In the genomic region with DNA sequence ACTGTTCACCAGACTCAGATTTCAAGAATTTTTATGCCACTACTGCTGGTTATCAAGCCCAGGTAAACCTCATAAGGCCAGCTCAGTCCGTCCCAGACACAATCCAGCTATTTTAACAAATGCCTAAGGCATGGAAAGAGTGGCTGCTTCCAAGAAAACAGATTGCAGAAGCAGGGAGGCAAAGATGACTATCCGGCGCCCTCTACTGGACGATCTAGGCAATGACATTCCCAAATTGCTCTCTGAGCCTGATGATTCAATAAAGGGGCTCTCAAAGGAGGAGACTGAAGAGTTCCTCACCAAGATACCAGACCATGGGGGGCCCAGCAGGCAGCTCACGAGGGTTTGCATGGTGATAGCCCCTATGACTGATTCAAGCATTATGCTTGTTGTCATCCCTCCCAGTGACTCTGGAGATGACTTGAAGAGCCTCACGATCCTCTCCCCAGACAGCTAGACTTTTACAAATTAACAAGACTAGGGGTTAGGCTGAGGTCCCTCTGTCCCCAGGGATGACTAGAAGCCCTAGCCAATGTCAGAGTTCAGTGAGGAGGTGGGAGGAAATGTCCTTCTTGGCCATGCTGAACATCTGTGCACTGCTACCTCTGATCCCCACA, we compare ENCODE assay signal across 8 cellular contexts. TPM values are rescaled to one million over a fixed set of nuclear protein-coding genes. Genes with fewer than 3 reads are reported as not detected.
DNase-seq lines count a peak whose midpoint lies in the region; ATAC-seq, FAIRE-seq and TF ChIP-seq lines count a peak whose summit lies in the region.

No MANE protein-coding gene starts in this region.

- H3K79me2 ChIP-seq in H1 (ENCODE audit: control insufficient read depth in 1 of 2, insufficient read depth in 2 of 2, low read length in 2 of 2), result no peaks in the 10 kb centered on the region

- H2BK12ac ChIP-seq in H1 (ENCODE audit: low read depth, low read length) (no peak overlapping the region), mesenchymal stem cell (ENCODE audit: low read length in 2 of 2) (no peak overlapping the region)

- H3K18ac ChIP-seq in H1 (ENCODE audit: extremely low read depth, low read length) (no peak overlapping the region), mesenchymal stem cell (ENCODE audit: low read depth in 1 of 2, low read length in 2 of 2) (no peak overlapping the region)

- H3K27me3 ChIP-seq in H1 (replicated peaks in 1 of 4; ENCODE audit: control insufficient read depth in 3 of 4, extremely low read depth in 1 of 4, insufficient read depth in 3 of 4, low read length in 3 of 4) (no peaks in the 10 kb centered on the region), mesenchymal stem cell (ENCODE audit: control insufficient read depth in 1 of 2, insufficient read depth in 1 of 2, low read length in 2 of 2) (no peaks in the 10 kb centered on the region), testis (no peaks in the 10 kb centered on the region)

- ATAC-seq in HG03095 (IDR thresholded peaks at IDR 0.05; ENCODE audit: unreplicated experiment), result no peak

- DNase-seq in AG10803 (ENCODE audit: low read depth) (peak; percentile 67), GM13977 (ENCODE audit: low spot score) (peak; percentile 58), LoVo (ENCODE audit: low spot score) (peak; percentile 19), H1 (ENCODE audit: low read depth in 1 of 2, low spot score in 2 of 2) (peak; percentile 29 to 77), mesenchymal stem cell (peak; percentile 68), testis (peak; percentile 68)

- intact Hi-C loops in testis (cut with DNase I; ENCODE audit: low total_unique reads), result no loop called here

- H3K27ac ChIP-seq in VCaP (no peak overlapping the region), H1 (ENCODE audit: low read depth, low read length) (no peak overlapping the region), mesenchymal stem cell (ENCODE audit: low read length, poor library complexity, severe bottlenecking) (no peak overlapping the region), testis (no peak overlapping the region)

- H3K9me3 ChIP-seq in H1 (ENCODE audit: insufficient read depth in 2 of 2, low read depth in 1 of 2, low read length in 1 of 2) (peaks cover 6 to 9% of the 10 kb centered on the region in 2 experiments; a peak in 1 of 4 replicates), mesenchymal stem cell (ENCODE audit: control insufficient read depth, low read length) (no peaks in the 10 kb centered on the region), testis (no peaks in the 10 kb centered on the region)

- H4K8ac ChIP-seq in H1 (ENCODE audit: extremely low read depth, insufficient read depth, low read length) (no peak overlapping the region), mesenchymal stem cell (ENCODE audit: low read length) (no peak overlapping the region)

- no peak overlapping the region for H2BK20ac ChIP-seq in H1 (ENCODE audit: low read length)

- H4K5ac ChIP-seq in H1 (ENCODE audit: insufficient read length, low read depth, low read length), result no peak overlapping the region

- CTCF ChIA-PET in H1 (lab: Charles Lee; ENCODE audit: partially characterized antibody), result interaction anchor here (0.7 to 5.0 kb wide), 34 partner anchors 9 to 430 kb away, joined by 3 to 36 read pairs (median 4); no protein-coding TSS in a partner anchor

- 18% methylated on average over 6 of the region's 6 CpGs; no CpG with 5 or more reads in 1 of the 2 experiments for WGBS in H1 (ENCODE audit: extremely low coverage in 1 of 2, insufficient coverage in 1 of 2, insufficient read length in 1 of 2, insufficient replicate concordance in 2 of 2, low coverage in 1 of 2, low lambda C conversion rate in 2 of 2, missing lambda C conversion rate in 1 of 2), 2 experiments
- WGBS in mesenchymal stem cell, result 2% methylated on average over 5 of the region's 6 CpGs
- 10 to 17% methylated on average over 5 to 6 of the region's 6 CpGs for WGBS in testis, 2 donors

- POLR2A ChIA-PET in H1 (lab: Charles Lee; ENCODE audit: partially characterized antibody), result no interaction called here

- TF ChIP-seq POLR2A in H1 (IDR thresholded peaks at IDR 0.05; ENCODE audit: control extremely low read depth in 1 of 2, low read depth in 2 of 2, low read length in 2 of 2), result no peak
- no peak for TF ChIP-seq POLR2A in testis (IDR thresholded peaks at IDR 0.05)

- no peak for TF ChIP-seq EP300 in H1 (IDR thresholded peaks at IDR 0.05; ENCODE audit: borderline replicate concordance in 1 of 2, low read depth in 2 of 2, low read length in 2 of 2)

- H3K9ac ChIP-seq in H1 (replicated peaks in 1 of 4; ENCODE audit: extremely low read depth in 1 of 4, low read depth in 3 of 4, low read length in 3 of 4) (no peak overlapping the region), mesenchymal stem cell (ENCODE audit: low read length) (no peak overlapping the region)

- peak; percentile 75 to 76 for TF ChIP-seq RAD21 in H1 (IDR thresholded peaks at IDR 0.05 in 1 of 2, conservative IDR thresholded peaks at IDR 0.05 in 1 of 2; ENCODE audit: low read depth in 2 of 2, low read length in 2 of 2)

- no peaks in the 10 kb centered on the region for H3K79me1 ChIP-seq in H1 (ENCODE audit: low read depth, low read length)
- no peaks in the 10 kb centered on the region for H3K79me1 ChIP-seq in mesenchymal stem cell (replicated peaks; ENCODE audit: low read length, poor library complexity, severe bottlenecking)

- no peaks in the 10 kb centered on the region for H3K4me1 ChIP-seq in H1 (replicated peaks in 1 of 4; ENCODE audit: control insufficient read depth in 3 of 4, insufficient read depth in 4 of 4, low read length in 3 of 4)
- H3K4me1 ChIP-seq in mesenchymal stem cell (ENCODE audit: control insufficient read depth, insufficient read depth, low read depth, low read length), result no peaks in the 10 kb centered on the region
- no peaks in the 10 kb centered on the region for H3K4me1 ChIP-seq in testis

- H2BK120ac ChIP-seq in H1 (replicated peaks; ENCODE audit: low read depth, low read length) (no peak overlapping the region), mesenchymal stem cell (ENCODE audit: low read depth, low read length) (no peak overlapping the region)

- H2AFZ ChIP-seq in H1 (ENCODE audit: low read length) (no peak overlapping the region), mesenchymal stem cell (ENCODE audit: low read depth, low read length) (no peak overlapping the region)

- no peak overlapping the region for H2AK5ac ChIP-seq in H1 (ENCODE audit: low read depth, low read length)
- H2AK5ac ChIP-seq in mesenchymal stem cell (ENCODE audit: low read length, severe bottlenecking), result no peak overlapping the region

- no peak overlapping the region for H2BK15ac ChIP-seq in H1 (ENCODE audit: low read length)
- no peak overlapping the region for H2BK15ac ChIP-seq in mesenchymal stem cell (ENCODE audit: low read depth, poor library complexity, severe bottlenecking)

- H3K14ac ChIP-seq in H1 (ENCODE audit: insufficient read length) (no peak overlapping the region), mesenchymal stem cell (ENCODE audit: low read length in 2 of 2) (no peak overlapping the region)

- H3K4me2 ChIP-seq in H1 (ENCODE audit: insufficient read depth in 1 of 2, low read depth in 2 of 2, low read length in 2 of 2) (no peak overlapping the region), mesenchymal stem cell (ENCODE audit: low read length, poor library complexity, severe bottlenecking) (no peak overlapping the region)

- TF ChIP-seq CTCF in AG10803 (conservative IDR thresholded peaks at IDR 0.05; ENCODE audit: low read length), result peak; percentile 96
- peak; percentile 83 for TF ChIP-seq CTCF in GM13977 (IDR thresholded peaks at IDR 0.05; ENCODE audit: extremely low read depth, insufficient read depth, missing control alignments)
- TF ChIP-seq CTCF in VCaP (conservative IDR thresholded peaks at IDR 0.05), result peak; percentile 90
- TF ChIP-seq CTCF in H1 (IDR thresholded peaks at IDR 0.05; ENCODE audit: control extremely low read depth in 1 of 3, insufficient read depth in 1 of 3, low read depth in 1 of 3, low read length in 3 of 3), result peak; percentile 49 to 88 (median 73)
- TF ChIP-seq CTCF in testis (IDR thresholded peaks at IDR 0.05), result peak; percentile 15 to 86 (median 73)

- no peaks in the 10 kb centered on the region for H3K36me3 ChIP-seq in H1 (ENCODE audit: control insufficient read depth in 2 of 4, insufficient read depth in 4 of 4, low read length in 3 of 4)
- H3K36me3 ChIP-seq in mesenchymal stem cell (ENCODE audit: control insufficient read depth in 1 of 2, insufficient read depth in 2 of 2, low read depth in 1 of 2, low read length in 2 of 2), result peaks cover 0 to 3% of the 10 kb centered on the region in 2 experiments
- no peaks in the 10 kb centered on the region for H3K36me3 ChIP-seq in testis (ENCODE audit: low read depth, missing control alignments)

- H3K23me2 ChIP-seq in H1 (ENCODE audit: low read depth, low read length), result no peaks in the 10 kb centered on the region

- no peaks in the 10 kb centered on the region for H4K20me1 ChIP-seq in H1 (replicated peaks in 1 of 2; ENCODE audit: control insufficient read depth in 1 of 2, insufficient read depth in 2 of 2, low read length in 2 of 2)

- in situ Hi-C loops in GM13977 (cut with MboI; ENCODE audit: low pct_unique_long_range_greater_than_20kb, low sequenced_read_pairs, unreplicated experiment), result no loop called here

- H4K91ac ChIP-seq in H1 (replicated peaks; ENCODE audit: insufficient read length, low read length) (no peak overlapping the region), mesenchymal stem cell (ENCODE audit: low read length) (no peak overlapping the region)

- FAIRE-seq in H1 (lab: Jason Lieb, UNC), result peak; percentile 74

- H2BK5ac ChIP-seq in H1 (ENCODE audit: low read depth, low read length) (no peak overlapping the region), mesenchymal stem cell (ENCODE audit: low read depth, low read length, poor library complexity, severe bottlenecking) (no peak overlapping the region)

- no peak overlapping the region for H3K56ac ChIP-seq in H1 (replicated peaks; ENCODE audit: insufficient read length, low read depth, low read length)

- no peak overlapping the region for H3K4ac ChIP-seq in H1 (replicated peaks; ENCODE audit: insufficient read length, low read depth, low read length)
- no peak overlapping the region for H3K4ac ChIP-seq in mesenchymal stem cell (ENCODE audit: low read depth in 1 of 2, low read length in 2 of 2)

- H3K4me3 ChIP-seq in AG10803 (ENCODE audit: low read length) (no peak overlapping the region), H1 (ENCODE audit: extremely low read depth in 1 of 4, insufficient read depth in 2 of 4, low read depth in 3 of 4, low read length in 4 of 4) (no peak overlapping the region), mesenchymal stem cell (ENCODE audit: insufficient read depth in 1 of 2, low read depth in 1 of 2, low read length in 2 of 2) (no peak overlapping the region), testis (no peak overlapping the region)

- H3K23ac ChIP-seq in H1 (ENCODE audit: insufficient read length) (no peak overlapping the region), mesenchymal stem cell (ENCODE audit: low read length in 2 of 2) (no peak overlapping the region)

RNA-seq across cellular contexts. Expression of gene SERPINB8, which starts 25.0 kb away (rescaled TPM):
- 0.50 and 1.2 TPM in 2 replicates for total RNA-seq in H1 (2021; fragmentation: NEBNext Ultra II Directional; extraction: Animal tissue kit (Norgen Biotek cat#: 25700))
- polyA plus RNA-seq in H1 (2011; rRNA removed) (0.27 and 0.42 TPM in 2 replicates), testis (ENCODE audit: insufficient read depth, low read depth, low replicate concordance) (4.9 TPM)
- polyA plus RNA-seq in H1 (2011; cell fraction: cytosol; rRNA removed), result 0.52 TPM
- 0.43 TPM for polyA plus RNA-seq in H1 (2011; cell fraction: nucleus; rRNA removed)
- polyA plus RNA-seq in H1 (2012, experiment 1 of 2), result 0.28 to 0.46 TPM (median 0.37 TPM) in 4 replicates
- not detected for polyA plus RNA-seq in H1 (2012, experiment 2 of 2)
- polyA plus RNA-seq in H1 (2013, experiment 1 of 2), result 0.65 TPM
- 0.77 TPM for polyA plus RNA-seq in H1 (2013, experiment 2 of 2)
- polyA minus RNA-seq in H1 (2011; rRNA and poly(A)+ RNA removed), result 0.24 and 0.47 TPM in 2 replicates
- polyA minus RNA-seq in H1 (2011; cell fraction: cytosol; rRNA and poly(A)+ RNA removed), result 0.44 TPM
- polyA minus RNA-seq in H1 (2011; cell fraction: nucleus; rRNA and poly(A)+ RNA removed), result 1.4 TPM
- polyA plus RNA-seq in mesenchymal stem cell (2013, experiment 1 of 2), result 26.8 TPM
- 28.5 TPM for polyA plus RNA-seq in mesenchymal stem cell (2013, experiment 2 of 2)
- total RNA-seq in testis, result 1 to 10 TPM; 5.0 to 7.2 TPM

RNA-seq across cellular contexts. Expression of gene HMSD, which starts 45.8 kb away (rescaled TPM):
- total RNA-seq in H1 (2021; fragmentation: NEBNext Ultra II Directional; extraction: Animal tissue kit (Norgen Biotek cat#: 25700)), result 3.0 and 4.8 TPM in 2 replicates
- polyA plus RNA-seq in H1 (2011; rRNA removed), result 0.91 and 1.3 TPM in 2 replicates
- 1.3 TPM for polyA plus RNA-seq in H1 (2011; cell fraction: cytosol; rRNA removed)
- polyA plus RNA-seq in H1 (2011; cell fraction: nucleus; rRNA removed), result 1.8 TPM
- polyA plus RNA-seq in H1 (2012, experiment 1 of 2), result 1.2 to 17.8 TPM (median 7.4 TPM) in 4 replicates
- polyA plus RNA-seq in H1 (2012, experiment 2 of 2), result 0.58 TPM
- polyA plus RNA-seq in H1 (2013, experiment 1 of 2), result 2.4 TPM
- 7.6 TPM for polyA plus RNA-seq in H1 (2013, experiment 2 of 2)
- polyA minus RNA-seq in H1 (2011; rRNA and poly(A)+ RNA removed), result 2.0 and 2.8 TPM in 2 replicates
- not detected for polyA minus RNA-seq in H1 (2011; cell fraction: cytosol; rRNA and poly(A)+ RNA removed)
- 5.4 TPM for polyA minus RNA-seq in H1 (2011; cell fraction: nucleus; rRNA and poly(A)+ RNA removed)
- polyA plus RNA-seq in mesenchymal stem cell (2013, experiment 1 of 2), result 8.2 TPM
- 19.3 TPM for polyA plus RNA-seq in mesenchymal stem cell (2013, experiment 2 of 2)
- under 1 TPM; 0.19 to 0.39 TPM for total RNA-seq in testis
- 0.53 TPM for polyA plus RNA-seq in testis (ENCODE audit: insufficient read depth, low read depth, low replicate concordance)
